ENCODE assay signal across 3 cellular contexts in the genomic region with DNA sequence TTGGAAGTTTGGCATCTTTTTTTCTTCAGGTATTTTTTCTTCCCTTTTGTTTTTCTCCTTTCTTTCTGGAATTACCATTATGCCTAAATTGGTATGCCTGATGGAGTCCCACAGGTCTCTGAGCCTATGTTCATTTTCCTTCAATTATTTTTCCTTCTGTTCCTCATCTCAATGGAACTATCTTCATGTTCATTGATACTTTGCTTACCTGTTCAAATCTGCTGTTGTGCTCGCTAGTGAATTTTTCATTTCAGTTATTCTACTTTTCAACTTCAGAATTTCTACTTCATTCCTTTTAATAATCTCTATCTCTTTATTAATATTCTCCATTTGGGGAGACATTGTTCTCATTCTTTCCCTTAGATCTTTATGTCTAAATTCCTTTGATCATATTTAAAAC.
TF ChIP-seq lines count a peak whose summit lies in the region.

No MANE protein-coding gene starts in this region.

TF ChIP-seq in HepG2, 621 proteins besides CTCF, POLR2A, EP300 and RAD21:
- no peak for TF ChIP-seq SOX6 (IDR thresholded peaks at IDR 0.05)
- no peak for TF ChIP-seq SOX6 (CRISPR knock-in tag; IDR thresholded peaks at IDR 0.05)
- TF ChIP-seq, protein P1, sequence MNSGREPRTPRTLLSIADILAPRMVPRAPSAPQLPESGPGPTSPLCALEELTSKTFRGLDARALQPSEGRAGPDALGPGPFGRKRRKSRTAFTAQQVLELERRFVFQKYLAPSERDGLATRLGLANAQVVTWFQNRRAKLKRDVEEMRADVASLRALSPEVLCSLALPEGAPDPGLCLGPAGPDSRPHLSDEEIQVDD (CRISPR knock-in tag; IDR thresholded peaks at IDR 0.05; ENCODE audit: borderline replicate concordance) = no peak
- TF ChIP-seq TMF1 (CRISPR knock-in tag; IDR thresholded peaks at IDR 0.05; ENCODE audit: low read depth) = no peak
- TF ChIP-seq ZNF160 (CRISPR knock-in tag; IDR thresholded peaks at IDR 0.05) = peak; percentile 95

TF ChIP-seq in HEK293, 187 proteins besides CTCF, POLR2A, EP300 and RAD21:
- TF ChIP-seq MEIS1 (CRISPR knock-in tag; IDR thresholded peaks at IDR 0.05; ENCODE audit: borderline replicate concordance) (no peak), SETDB1 (IDR thresholded peaks at IDR 0.05; ENCODE audit: insufficient read length, low read length) (peak; percentile 56)
TF ChIP-seq in HEK293: peak in this region for 1.

TF ChIP-seq in K562, 482 proteins besides CTCF, POLR2A, EP300 and RAD21:
- peak; percentile 33; the same call in 1 of the 2 replicates for TF ChIP-seq TRIM28 (IDR thresholded peaks at IDR 0.05)
- TF ChIP-seq TSC22D4 (tag; IDR thresholded peaks at IDR 0.05) = no peak
TF ChIP-seq in K562: peak in this region for 1.
